In the genomic region with DNA sequence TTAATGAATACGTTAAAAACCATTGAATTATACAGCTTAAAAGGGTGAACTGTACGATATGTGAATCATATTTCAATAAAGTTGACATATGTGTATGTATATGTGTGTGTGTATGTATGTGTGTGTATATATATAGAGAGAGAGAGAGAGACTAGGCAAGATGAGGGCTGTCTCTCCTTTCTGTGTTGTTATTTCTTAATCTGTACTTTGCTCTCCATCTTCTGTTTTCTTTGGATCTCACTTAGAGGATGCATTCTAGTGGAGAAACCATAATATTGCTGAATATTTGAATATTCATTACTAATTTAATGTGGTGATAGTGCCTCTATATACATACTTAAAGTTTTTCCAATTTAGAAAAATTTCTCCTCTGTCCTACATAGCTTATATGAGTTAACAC, we compare ENCODE assay signal across 27 cellular contexts.
"Had no signal": no experiment of that assay in that cellular context is flagged by ENCODE, and none has a peak within 500 bp of the region (broad histone marks: within the 10 kb centered on the region; RNA-seq: fewer than 3 reads in every experiment).

No MANE protein-coding gene starts in this region.

- H3K4me3 Mint-ChIP-seq: activated CD4-positive, alpha-beta memory T cell treated with anti-CD3 and anti-CD28 coated beads for 36 hours; activated CD4-positive, alpha-beta T cell treated with anti-CD3 and anti-CD28 coated beads for 36 hours; activated CD4-positive, alpha-beta T cell treated with anti-CD3 and anti-CD28 coated beads, Interleukin-2, amount 10 ng/mL, durations not matched to agents 24 days and 14 days; activated CD8-positive, alpha-beta memory T cell treated with anti-CD3 and anti-CD28 coated beads, Interleukin-2, amount 10 ng/mL, durations not matched to agents 7 days and 5 days; activated CD8-positive, alpha-beta T cell treated with anti-CD3 and anti-CD28 coated beads, Interleukin-2, amount 10 ng/mL, durations not matched to agents 7 days and 5 days; activated naive CD4-positive, alpha-beta T cell treated with anti-CD3 and anti-CD28 coated beads, Interleukin-2, amount 10 ng/mL, durations not matched to agents 7 days and 5 days; activated naive CD8-positive, alpha-beta T cell treated with anti-CD3 and anti-CD28 coated beads, Interleukin-2, amount 10 ng/mL, durations not matched to agents 7 days and 5 days; central memory CD8-positive, alpha-beta T cell; dendritic cell treated with granulocyte-macrophage colony-stimulating factor and Interleukin-4, amounts not matched to agents 40 ng/mL and 50 ng/mL, for 4 days; endodermal cell had no signal

- DNase-seq: activated CD4-positive, alpha-beta memory T cell treated with anti-CD3 and anti-CD28 coated beads for 36 hours; activated CD4-positive, alpha-beta T cell treated with anti-CD3 and anti-CD28 coated beads for 36 hours; activated CD4-positive, alpha-beta T cell treated with anti-CD3 and anti-CD28 coated beads, Interleukin-2, amount 10 ng/mL, durations not matched to agents 24 days and 14 days; activated CD4-positive, CD25-positive, alpha-beta regulatory T cell; activated CD4-positive, CD25-positive, alpha-beta regulatory T cell treated with anti-CD3 and anti-CD28 coated beads, Interleukin-2, amount 50 U/mL, for 72 hours; activated CD8-positive, alpha-beta memory T cell treated with anti-CD3 and anti-CD28 coated beads, Interleukin-2, amount 10 ng/mL, durations not matched to agents 7 days and 5 days; activated CD8-positive, alpha-beta memory T cell treated with anti-CD3 and anti-CD28 coated beads, Interleukin-2, amount 50 U/mL, for 4 hours; activated CD8-positive, alpha-beta T cell treated with anti-CD3 and anti-CD28 coated beads, Interleukin-2, amount 10 ng/mL, durations not matched to agents 7 days and 5 days; activated effector memory CD4-positive, alpha-beta T cell treated with anti-CD3 and anti-CD28 coated beads, Interleukin-2, amount 50 U/mL, for 16 hours; activated naive CD4-positive, alpha-beta T cell; activated naive CD4-positive, alpha-beta T cell treated with anti-CD3 and anti-CD28 coated beads, Interleukin-2, amount 10 ng/mL, durations not matched to agents 7 days and 5 days; activated naive CD8-positive, alpha-beta T cell treated with anti-CD3 and anti-CD28 coated beads, Interleukin-2, amount 10 ng/mL, durations not matched to agents 7 days and 5 days; activated T-cell treated with anti-CD3 and anti-CD28 coated beads for 4 hours; brain microvascular endothelial cell; dorsolateral prefrontal cortex; effector memory CD4-positive, alpha-beta T cell; endodermal cell; foreskin keratinocyte; gastrocnemius medialis; heart right ventricle; T-helper 1 cell; T-helper 2 cell had no signal

- H3K27ac Mint-ChIP-seq: activated CD4-positive, alpha-beta memory T cell treated with anti-CD3 and anti-CD28 coated beads for 36 hours; activated CD4-positive, alpha-beta T cell treated with anti-CD3 and anti-CD28 coated beads for 36 hours; activated CD4-positive, alpha-beta T cell treated with anti-CD3 and anti-CD28 coated beads, Interleukin-2, amount 10 ng/mL, durations not matched to agents 24 days and 14 days; activated CD8-positive, alpha-beta memory T cell treated with anti-CD3 and anti-CD28 coated beads, Interleukin-2, amount 10 ng/mL, durations not matched to agents 7 days and 5 days; activated CD8-positive, alpha-beta T cell treated with anti-CD3 and anti-CD28 coated beads, Interleukin-2, amount 10 ng/mL, durations not matched to agents 7 days and 5 days; activated naive CD4-positive, alpha-beta T cell treated with anti-CD3 and anti-CD28 coated beads, Interleukin-2, amount 10 ng/mL, durations not matched to agents 7 days and 5 days; activated naive CD4-positive, alpha-beta T cell treated with anti-CD3 and anti-CD28 coated beads, Interleukin-2, amount 50 U/mL, for 72 hours; activated naive CD8-positive, alpha-beta T cell treated with anti-CD3 and anti-CD28 coated beads, Interleukin-2, amount 10 ng/mL, durations not matched to agents 7 days and 5 days; activated T-helper 2 cell treated with anti-CD3 and anti-CD28 coated beads, Interferon-gamma antibody, Interleukin-2, Interleukin-4, amounts not matched to agents 10 μg/mL and 5 μg/mL and 100 μg/mL, durations not matched to agents 14 hours and 24 hours and 36 hours; dendritic cell treated with granulocyte-macrophage colony-stimulating factor and Interleukin-4, amounts not matched to agents 40 ng/mL and 50 ng/mL, for 4 days; endodermal cell had no signal

- H3K4me1 Mint-ChIP-seq: endodermal cell had no signal

- H3K9me3 Mint-ChIP-seq: activated CD4-positive, alpha-beta memory T cell treated with anti-CD3 and anti-CD28 coated beads for 36 hours; activated CD4-positive, alpha-beta T cell treated with anti-CD3 and anti-CD28 coated beads, Interleukin-2, amount 10 ng/mL, durations not matched to agents 24 days and 14 days; activated naive CD4-positive, alpha-beta T cell treated with anti-CD3 and anti-CD28 coated beads, Interleukin-2, amount 10 ng/mL, durations not matched to agents 7 days and 5 days; activated naive CD4-positive, alpha-beta T cell treated with anti-CD3 and anti-CD28 coated beads, Interleukin-2, amount 50 U/mL, for 72 hours; activated naive CD8-positive, alpha-beta T cell treated with anti-CD3 and anti-CD28 coated beads, Interleukin-2, amount 10 ng/mL, durations not matched to agents 7 days and 5 days; activated T-helper 2 cell treated with anti-CD3 and anti-CD28 coated beads, Interferon-gamma antibody, Interleukin-2, Interleukin-4, amounts not matched to agents 10 μg/mL and 5 μg/mL and 100 μg/mL, durations not matched to agents 14 hours and 24 hours and 36 hours; central memory CD8-positive, alpha-beta T cell; dendritic cell treated with granulocyte-macrophage colony-stimulating factor and Interleukin-4, amounts not matched to agents 40 ng/mL and 50 ng/mL, for 4 days had no signal

- H3K27me3 Mint-ChIP-seq: activated CD4-positive, alpha-beta memory T cell treated with anti-CD3 and anti-CD28 coated beads for 36 hours; activated CD4-positive, alpha-beta T cell treated with anti-CD3 and anti-CD28 coated beads for 36 hours; activated CD4-positive, alpha-beta T cell treated with anti-CD3 and anti-CD28 coated beads, Interleukin-2, amount 10 ng/mL, durations not matched to agents 24 days and 14 days; activated CD8-positive, alpha-beta memory T cell treated with anti-CD3 and anti-CD28 coated beads, Interleukin-2, amount 10 ng/mL, durations not matched to agents 7 days and 5 days; activated naive CD4-positive, alpha-beta T cell treated with anti-CD3 and anti-CD28 coated beads, Interleukin-2, amount 10 ng/mL, durations not matched to agents 7 days and 5 days; activated naive CD8-positive, alpha-beta T cell treated with anti-CD3 and anti-CD28 coated beads, Interleukin-2, amount 10 ng/mL, durations not matched to agents 7 days and 5 days; central memory CD8-positive, alpha-beta T cell; dendritic cell treated with granulocyte-macrophage colony-stimulating factor and Interleukin-4, amounts not matched to agents 40 ng/mL and 50 ng/mL, for 4 days had no signal

- FAIRE-seq: bronchial epithelial cell had no signal

- ATAC-seq: activated CD4-positive, alpha-beta T cell treated with anti-CD3 and anti-CD28 coated beads for 36 hours; activated CD8-positive, alpha-beta memory T cell treated with anti-CD3 and anti-CD28 coated beads, Interleukin-2, amount 10 ng/mL, durations not matched to agents 7 days and 5 days; activated CD8-positive, alpha-beta T cell treated with anti-CD3 and anti-CD28 coated beads, Interleukin-2, amount 10 ng/mL, durations not matched to agents 7 days and 5 days; activated naive CD4-positive, alpha-beta T cell treated with anti-CD3 and anti-CD28 coated beads, Interleukin-2, amount 50 U/mL, for 72 hours; foreskin keratinocyte; gastrocnemius medialis; heart right ventricle had no signal
